ENCODE assay signal across 8 cellular contexts in the genomic region with DNA sequence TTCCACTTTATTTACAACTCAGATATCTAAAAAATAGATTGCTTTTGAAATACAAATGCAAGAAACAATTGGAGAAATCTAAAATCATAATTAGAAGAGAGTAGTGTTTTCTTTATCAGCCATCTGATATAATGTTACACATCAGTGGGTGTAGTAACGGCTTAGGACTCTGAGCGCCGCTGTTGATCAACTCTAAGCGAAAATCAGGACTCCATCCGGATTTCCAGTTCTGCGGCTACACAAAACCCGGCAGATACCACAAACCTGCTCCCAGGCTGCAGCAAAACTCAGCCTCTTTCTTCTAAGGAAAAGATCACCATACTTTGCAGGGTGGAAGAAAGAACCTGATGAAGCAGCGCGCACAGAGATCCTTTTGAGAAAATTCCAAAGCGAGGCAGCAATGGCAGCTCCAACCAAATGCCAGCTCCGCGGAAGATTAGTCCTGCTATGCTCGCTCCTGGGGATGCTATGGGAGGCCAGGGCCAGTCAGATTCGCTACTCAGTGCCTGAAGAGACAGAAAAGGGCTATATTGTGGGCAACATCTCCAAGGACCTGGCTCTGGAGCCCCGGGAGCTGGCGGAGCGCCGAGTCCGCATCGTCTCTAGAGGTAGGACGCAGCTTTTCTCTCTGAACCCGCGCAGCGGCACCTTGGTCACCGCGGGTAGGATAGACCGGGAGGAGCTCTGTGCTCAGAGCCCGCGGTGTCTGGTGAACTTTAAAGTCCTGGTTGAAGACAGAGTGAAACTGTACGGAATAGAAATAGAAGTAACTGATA. TPM values are rescaled to one million over a fixed set of nuclear protein-coding genes. Genes with fewer than 3 reads are reported as not detected.
DNase-seq lines count a peak whose midpoint lies in the region; ATAC-seq and TF ChIP-seq lines count a peak whose summit lies in the region.

TSS of gene PCDHGA9 (plus strand) at position 226 of the 776 bp plus-strand sequence. CDS start at position 401, 175 bp downstream.

- H3K36me3 Mint-ChIP-seq in CD14-positive monocyte (peaks cover 10 to 11% of the 10 kb centered on the region in 2 donors), chondrocyte (ENCODE audit: low read depth) (peaks cover 13% of the 10 kb centered on the region), natural killer cell (no peaks in the 10 kb centered on the region)

- ATAC-seq in HG03175 (IDR thresholded peaks at IDR 0.05; ENCODE audit: unreplicated experiment) (peak; percentile 47), natural killer cell (peak in 2 of 3 donors; percentile 39 to 54), HG03439 (IDR thresholded peaks at IDR 0.05; ENCODE audit: unreplicated experiment) (no peak)

- peaks cover 26 to 70% (median 55%) of the 10 kb centered on the region in 7 donors for H3K9me3 Mint-ChIP-seq in CD14-positive monocyte
- peaks cover 22% of the 10 kb centered on the region for H3K9me3 Mint-ChIP-seq in chondrocyte (ENCODE audit: low read depth)
- peaks cover 0 to 2% of the 10 kb centered on the region in 2 donors for H3K9me3 Mint-ChIP-seq in natural killer cell

- H3K4me1 Mint-ChIP-seq in CD14-positive monocyte = peaks cover 10% of the 10 kb centered on the region
- peaks cover 4% of the 10 kb centered on the region for H3K4me1 Mint-ChIP-seq in chondrocyte (ENCODE audit: low read depth)
- H3K4me1 Mint-ChIP-seq in natural killer cell = peaks cover 11 to 16% of the 10 kb centered on the region in 2 donors

- peaks cover 66 to 85% (median 83%) of the 10 kb centered on the region in 3 donors for H3K27me3 Mint-ChIP-seq in CD14-positive monocyte (ENCODE audit: low read depth in 3 of 3)
- H3K27me3 Mint-ChIP-seq in chondrocyte (ENCODE audit: low read depth) = no peaks in the 10 kb centered on the region
- H3K27me3 Mint-ChIP-seq in natural killer cell (ENCODE audit: low read depth in 2 of 2) = peaks cover 53 to 56% of the 10 kb centered on the region in 2 donors

- TF ChIP-seq CTCF in CD14-positive monocyte (IDR thresholded peaks at IDR 0.05) (peak; percentile 70), chondrocyte (IDR thresholded peaks at IDR 0.05) (peak; percentile 46), natural killer cell (IDR thresholded peaks at IDR 0.05) (peak; percentile 42)

- DNase-seq in CD14-positive monocyte (ENCODE audit: low spot score) = no peak
- no peak for DNase-seq in chondrocyte (ENCODE audit: low spot score)
- DNase-seq in natural killer cell = no peak
- DNase-seq in cerebellar nuclear complex (lab: John Stamatoyannopoulos, UW) = no peak
- DNase-seq in H4 (ENCODE audit: low spot score) = no peak
- DNase-seq in NK-92 treated with Interleukin-12 subunit alpha and Interleukin-12 subunit beta, amount 100 ng/mL, for 24 hours (lab: John Stamatoyannopoulos, UW) = no peak

- peak within 1 kb of the TSS; percentile 61 to 82 for H3K4me3 Mint-ChIP-seq in CD14-positive monocyte
- no peak within 1 kb of the TSS for H3K4me3 Mint-ChIP-seq in chondrocyte (ENCODE audit: unreplicated experiment)
- peak within 1 kb of the TSS; percentile 85 for H3K4me3 Mint-ChIP-seq in natural killer cell

- H3K27ac Mint-ChIP-seq in CD14-positive monocyte (peak within 1 kb of the TSS in 1 of 7 donors; percentile 24), chondrocyte (ENCODE audit: unreplicated experiment) (no peak within 1 kb of the TSS), natural killer cell (no peak within 1 kb of the TSS)

- intact Hi-C loops in CD14-positive monocyte (cut with micrococcal nuclease) = no loop called here
- intact Hi-C loops in natural killer cell (cut with micrococcal nuclease) = no loop called here

RNA-seq across cellular contexts. Expression of gene PCDHGA9, which starts in this region (rescaled TPM):
- polyA plus RNA-seq in CD14-positive monocyte = not detected
- 0.97 to 3.6 TPM (median 1.4 TPM) in 3 replicates for total RNA-seq in chondrocyte
- 1 to 10 TPM in 2 of 3 donors, under 1 TPM in 1; 0.61 to 1.7 (median 1.0) TPM for total RNA-seq in natural killer cell
- 1.1 and 1.8 TPM in 2 replicates for total RNA-seq in H4 (2014; rRNA removed; shearing (Covaris generic))
